24 cellular contexts compared by ENCODE assay signal in the genomic region with DNA sequence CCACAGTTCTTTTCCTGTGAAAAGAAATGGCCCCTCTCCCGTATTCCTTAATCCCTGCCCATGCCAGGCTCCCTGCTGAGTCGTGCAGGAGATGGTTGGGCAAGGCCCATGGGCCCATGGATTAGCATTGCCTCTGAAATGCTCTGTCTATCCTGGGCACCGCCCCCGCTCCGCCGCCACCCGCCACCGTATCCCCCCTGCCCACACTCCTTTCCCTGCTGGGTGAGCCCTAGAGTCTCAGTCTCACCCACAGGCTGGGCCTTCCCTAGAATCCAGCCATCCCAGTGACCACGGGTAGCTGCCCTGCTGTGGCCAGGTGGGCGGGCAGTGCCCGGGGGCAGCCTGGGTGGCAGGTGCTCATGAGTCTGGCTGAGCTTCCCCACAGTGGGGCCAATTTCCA. TPM values are rescaled to one million over a fixed set of nuclear protein-coding genes. Genes with fewer than 3 reads are reported as not detected.
"Had no signal": no experiment of that assay in that cellular context is flagged by ENCODE, and none has a peak within 500 bp of the region (broad histone marks: within the 10 kb centered on the region; RNA-seq: fewer than 3 reads in every experiment).

No MANE protein-coding gene starts in this region.

- H3K4me1 Mint-ChIP-seq: activated B cell treated with CpG ODN at 0.5 μM for 24 hours; activated CD4-positive, alpha-beta T cell treated with anti-CD3 and anti-CD28 coated beads, Interleukin-2, amount 10 ng/mL, durations not matched to agents 24 days and 14 days; activated CD8-positive, alpha-beta memory T cell treated with anti-CD3 and anti-CD28 coated beads, Interleukin-2, amount 10 ng/mL, durations not matched to agents 7 days and 5 days; activated naive CD4-positive, alpha-beta T cell treated with anti-CD3 and anti-CD28 coated beads, Interleukin-2, amount 10 ng/mL, durations not matched to agents 7 days and 5 days; activated naive CD8-positive, alpha-beta T cell treated with anti-CD3 and anti-CD28 coated beads for 36 hours; T-cell had no signal

- H3K27ac ChIP-seq: SK-N-MC had no signal

- H3K36me3 Mint-ChIP-seq: activated CD8-positive, alpha-beta memory T cell treated with anti-CD3 and anti-CD28 coated beads, Interleukin-2, amount 10 ng/mL, durations not matched to agents 7 days and 5 days; activated naive CD4-positive, alpha-beta T cell treated with anti-CD3 and anti-CD28 coated beads, Interleukin-2, amount 10 ng/mL, durations not matched to agents 7 days and 5 days; activated naive CD8-positive, alpha-beta T cell treated with anti-CD3 and anti-CD28 coated beads for 36 hours; T-cell had no signal

- DNase-seq: activated B cell treated with CpG ODN at 0.5 μM for 24 hours; activated CD4-positive, alpha-beta T cell treated with anti-CD3 and anti-CD28 coated beads for 1 hour; activated CD4-positive, alpha-beta T cell treated with anti-CD3 and anti-CD28 coated beads, Interleukin-2, amount 10 ng/mL, durations not matched to agents 24 days and 14 days; activated CD4-positive, alpha-beta T cell treated with anti-CD3 and anti-CD28 coated beads, Interleukin-2, amount 50 U/mL, for 48 hours; activated CD8-positive, alpha-beta memory T cell treated with anti-CD3 and anti-CD28 coated beads, Interleukin-2, amount 10 ng/mL, durations not matched to agents 7 days and 5 days; activated gamma-delta T cell; activated naive CD4-positive, alpha-beta T cell treated with anti-CD3 and anti-CD28 coated beads, Interleukin-2, amount 10 ng/mL, durations not matched to agents 7 days and 5 days; activated naive CD8-positive, alpha-beta T cell treated with anti-CD3 and anti-CD28 coated beads for 36 hours; activated T-cell treated with anti-CD3 and anti-CD28 coated beads, Interleukin-2, amount 50 U/mL, for 24 hours; cerebellar nuclear complex; MM.1S; NCI-H1105; NCI-H187 treated with DMSO at 0.1 percent for 48 hours; NCI-H2171 treated with DMSO at 0.1 percent for 48 hours; NCI-H226; NCI-H526; NCI-H82; T-cell; T-helper 2 cell; T1000 had no signal

- H3K4me3 ChIP-seq: SK-N-MC had no signal

- H3K27me3 Mint-ChIP-seq: activated B cell treated with CpG ODN at 0.5 μM for 24 hours; activated CD4-positive, alpha-beta T cell treated with anti-CD3 and anti-CD28 coated beads, Interleukin-2, amount 10 ng/mL, durations not matched to agents 24 days and 14 days; activated T-cell treated with anti-CD3 and anti-CD28 coated beads, Interleukin-2, amount 50 U/mL, for 24 hours had no signal

- H3K27ac Mint-ChIP-seq: activated B cell treated with CpG ODN at 0.5 μM for 24 hours; activated CD4-positive, alpha-beta T cell treated with anti-CD3 and anti-CD28 coated beads, Interleukin-2, amount 10 ng/mL, durations not matched to agents 24 days and 14 days; activated CD8-positive, alpha-beta memory T cell treated with anti-CD3 and anti-CD28 coated beads, Interleukin-2, amount 10 ng/mL, durations not matched to agents 7 days and 5 days; activated naive CD4-positive, alpha-beta T cell treated with anti-CD3 and anti-CD28 coated beads, Interleukin-2, amount 10 ng/mL, durations not matched to agents 7 days and 5 days; activated naive CD8-positive, alpha-beta T cell treated with anti-CD3 and anti-CD28 coated beads for 36 hours; activated T-cell treated with anti-CD3 and anti-CD28 coated beads, Interleukin-2, amount 50 U/mL, for 24 hours; T-cell had no signal

- H3K9me3 Mint-ChIP-seq: activated B cell treated with CpG ODN at 0.5 μM for 24 hours; activated CD4-positive, alpha-beta T cell treated with anti-CD3 and anti-CD28 coated beads, Interleukin-2, amount 10 ng/mL, durations not matched to agents 24 days and 14 days; activated naive CD4-positive, alpha-beta T cell treated with anti-CD3 and anti-CD28 coated beads, Interleukin-2, amount 10 ng/mL, durations not matched to agents 7 days and 5 days; activated naive CD8-positive, alpha-beta T cell treated with anti-CD3 and anti-CD28 coated beads for 36 hours; activated T-cell treated with anti-CD3 and anti-CD28 coated beads, Interleukin-2, amount 50 U/mL, for 24 hours; T-cell had no signal

- ATAC-seq: activated CD8-positive, alpha-beta memory T cell treated with anti-CD3 and anti-CD28 coated beads, Interleukin-2, amount 10 ng/mL, durations not matched to agents 7 days and 5 days; Right ventricle myocardium inferior; T-cell had no signal

- H3K4me3 Mint-ChIP-seq: activated B cell treated with CpG ODN at 0.5 μM for 24 hours; activated CD4-positive, alpha-beta T cell treated with anti-CD3 and anti-CD28 coated beads, Interleukin-2, amount 10 ng/mL, durations not matched to agents 24 days and 14 days; activated CD8-positive, alpha-beta memory T cell treated with anti-CD3 and anti-CD28 coated beads, Interleukin-2, amount 10 ng/mL, durations not matched to agents 7 days and 5 days; activated naive CD4-positive, alpha-beta T cell treated with anti-CD3 and anti-CD28 coated beads, Interleukin-2, amount 10 ng/mL, durations not matched to agents 7 days and 5 days; activated naive CD8-positive, alpha-beta T cell treated with anti-CD3 and anti-CD28 coated beads for 36 hours; activated T-cell treated with anti-CD3 and anti-CD28 coated beads, Interleukin-2, amount 50 U/mL, for 24 hours; T-cell had no signal

RNA-seq across cellular contexts. Expression of gene TSPAN11, which starts 50.6 kb away (rescaled TPM):
- total RNA-seq: activated B cell treated with CpG ODN at 0.5 μM for 24 hours; activated CD4-positive, alpha-beta T cell treated with anti-CD3 and anti-CD28 coated beads, Interleukin-2, amount 10 ng/mL, durations not matched to agents 24 days and 14 days; activated CD8-positive, alpha-beta memory T cell treated with anti-CD3 and anti-CD28 coated beads, Interleukin-2, amount 10 ng/mL, durations not matched to agents 7 days and 5 days; activated naive CD8-positive, alpha-beta T cell treated with anti-CD3 and anti-CD28 coated beads for 36 hours; NCI-H460; OCI-LY7; T-cell had no signal
